Comparison of ENCODE assay signal across 15 cellular contexts in genomic region chr3:178289544-178290160, GRCh38.
A peak's percentile ranks its signal among the peaks of the same experiment; 100 is the strongest.
DNase-seq lines count a peak whose midpoint lies in the region; ATAC-seq, FAIRE-seq and TF ChIP-seq lines count a peak whose summit lies in the region.
"Had no signal": no experiment of that assay in that cellular context is flagged by ENCODE, and none has a peak within 500 bp of the region (broad histone marks: within the 10 kb centered on the region; RNA-seq: fewer than 3 reads in every experiment).

No MANE protein-coding gene starts in this region.

- ATAC-seq in HG02870 (IDR thresholded peaks at IDR 0.05; ENCODE audit: unreplicated experiment) (peak; percentile 58), K562 (no peak), right cardiac atrium (peak in 1 of 2 donors; percentile 64), GM19467 (IDR thresholded peaks at IDR 0.05; ENCODE audit: unreplicated experiment) (no peak)
- ATAC-seq: activated CD8-positive, alpha-beta memory T cell treated with anti-CD3 and anti-CD28 coated beads, Interleukin-2, amount 10 ng/mL, durations not matched to agents 7 days and 5 days; CD8-positive, alpha-beta T cell; HepG2; natural killer cell had no signal

- H3K9ac ChIP-seq in K562 (ENCODE audit: insufficient read depth in 1 of 2, low read depth in 2 of 2, low read length in 2 of 2): no peak overlapping the region
- H3K9ac ChIP-seq in skeletal muscle satellite cell (ENCODE audit: low read depth, low read length): no peak overlapping the region
- H3K9ac ChIP-seq: SK-N-SH had no signal

- no peaks in the 10 kb centered on the region for H3K79me2 ChIP-seq in K562 (ENCODE audit: control insufficient read depth, insufficient read depth, low read length)

- H3K27me3 ChIP-seq in K562 (ENCODE audit: control insufficient read depth in 2 of 2, insufficient read depth in 2 of 2, low read length in 2 of 2) (no peaks in the 10 kb centered on the region), right cardiac atrium (ENCODE audit: control insufficient read depth, insufficient read depth) (no peaks in the 10 kb centered on the region), skeletal muscle satellite cell (ENCODE audit: control insufficient read depth, insufficient read depth, low read length) (no peaks in the 10 kb centered on the region)

- in situ Hi-C loops in K562 (cut with MboI): no loop called here

- H3K9me1 ChIP-seq in K562 (ENCODE audit: control insufficient read depth, insufficient read depth, low read length): no peaks in the 10 kb centered on the region

- H3K4me2 ChIP-seq in K562 (ENCODE audit: insufficient read depth, low read length): no peak overlapping the region
- H3K4me2 ChIP-seq in skeletal muscle satellite cell (ENCODE audit: low read length): peak overlapping the region; percentile 3
- H3K4me2 ChIP-seq: SK-N-SH had no signal

- intact Hi-C loops in K562 (cut with micrococcal nuclease) (no loop called here), right cardiac atrium (cut with DNase I) (no loop called here)

- CTCF ChIA-PET in K562 (lab: Yijun Ruan, JAX; ENCODE audit: low intra/inter-chr PET ratio): no interaction called here

- no peak for DNase-seq in K562 (ENCODE audit: extremely low read depth in 1 of 4, low spot score in 3 of 4)
- peak in 2 of 3 donors; percentile 43 to 55 for DNase-seq in right cardiac atrium
- no peak for DNase-seq in NCI-H187 (lab: John Stamatoyannopoulos, UW)
- no peak for DNase-seq in mesenteric fat pad (ENCODE audit: low spot score)
- DNase-seq: activated CD8-positive, alpha-beta memory T cell treated with anti-CD3 and anti-CD28 coated beads, Interleukin-2, amount 10 ng/mL, durations not matched to agents 7 days and 5 days; CD8-positive, alpha-beta T cell; natural killer cell; NCI-H1694; SK-N-SH; small intestine had no signal

- H4K20me1 ChIP-seq in K562 (replicated peaks; ENCODE audit: control insufficient read depth, insufficient read depth, low read length): no peaks in the 10 kb centered on the region

- 33% methylated on average over 6 of the region's 6 CpGs for WGBS in K562 (ENCODE audit: insufficient coverage, low coverage, missing lambda C conversion rate)
- WGBS in right cardiac atrium: 41% methylated on average over 6 of the region's 6 CpGs

- TF ChIP-seq POLR2A in K562 (conservative IDR thresholded peaks at IDR 0.05): no peak

- H3K27ac ChIP-seq in K562 (ENCODE audit: extremely low read depth, low read depth, low read length): no peak overlapping the region
- no peak overlapping the region for H3K27ac ChIP-seq in right cardiac atrium (ENCODE audit: low read length)

- H3K9me3 ChIP-seq in K562 (replicated peaks; ENCODE audit: control insufficient read depth, insufficient read depth, low read depth, low read length) (no peaks in the 10 kb centered on the region), right cardiac atrium (ENCODE audit: control insufficient read depth, low read length) (no peaks in the 10 kb centered on the region), skeletal muscle satellite cell (replicated peaks; ENCODE audit: low read length) (no peaks in the 10 kb centered on the region)
- H3K9me3 ChIP-seq: SK-N-SH had no signal

- H3K4me1 ChIP-seq in K562 (replicated peaks in 1 of 2; ENCODE audit: control insufficient read depth in 2 of 2, insufficient read depth in 2 of 2, low read length in 2 of 2): no peaks in the 10 kb centered on the region
- no peaks in the 10 kb centered on the region for H3K4me1 ChIP-seq in right cardiac atrium (ENCODE audit: control insufficient read depth, insufficient read depth, low read length)
- peaks cover 5% of the 10 kb centered on the region for H3K4me1 ChIP-seq in skeletal muscle satellite cell (ENCODE audit: control insufficient read depth, insufficient read depth, low read length)

- H3K4me3 ChIP-seq in K562 (no peak overlapping the region), right cardiac atrium (ENCODE audit: low read length) (no peak overlapping the region), skeletal muscle satellite cell (ENCODE audit: low read length) (no peak overlapping the region)

- no peaks in the 10 kb centered on the region for H3K36me3 ChIP-seq in K562 (ENCODE audit: control insufficient read depth, insufficient read depth, low read length)
- no peaks in the 10 kb centered on the region for H3K36me3 ChIP-seq in skeletal muscle satellite cell (ENCODE audit: insufficient read depth, low read length)

- no peak for TF ChIP-seq CTCF in K562 (IDR thresholded peaks at IDR 0.05 in 2 of 3, conservative IDR thresholded peaks at IDR 0.05 in 1 of 3; ENCODE audit: insufficient read depth in 2 of 3, low read depth in 1 of 3, low read length in 3 of 3)

- POLR2A ChIA-PET in K562 (lab: Yijun Ruan, JAX): interaction anchor here (0.7 kb wide), 1 partner anchor 26 kb away, joined by 3 read pairs; no protein-coding TSS in a partner anchor

- no peak for FAIRE-seq in K562 (lab: Jason Lieb, UNC)
- FAIRE-seq: HepG2, islet of Langerhans, small intestine had no signal

- no peak for TF ChIP-seq EP300 in K562 (IDR thresholded peaks at IDR 0.05; ENCODE audit: low read length)

- H2AFZ ChIP-seq in K562 (ENCODE audit: low read depth, low read length): 0 out of 2 replicates have a peak overlapping the region, but pooled peaks have one; percentile 9

- TF ChIP-seq RAD21 in K562 (CRISPR knock-in tag; conservative IDR thresholded peaks at IDR 0.05 in 1 of 2, IDR thresholded peaks at IDR 0.05 in 1 of 2): no peak

- BruUV-seq in K562 (replicated peaks; lab: Mats Ljungman, UMichigan): no TSS peak

TF ChIP-seq in K562, 482 proteins besides CTCF, POLR2A, EP300 and RAD21:
- TF ChIP-seq BRD9 (IDR thresholded peaks at IDR 0.05; ENCODE audit: low read depth, partially characterized antibody): no peak
- TF ChIP-seq BCLAF1 (IDR thresholded peaks at IDR 0.05; ENCODE audit: borderline replicate concordance in 1 of 2, control insufficient read depth in 1 of 2, low read depth in 2 of 2, low read length in 1 of 2): no peak
- TF ChIP-seq ZNF551 (CRISPR knock-in tag; IDR thresholded peaks at IDR 0.05): no peak
- TF ChIP-seq MYNN (IDR thresholded peaks at IDR 0.05): no peak
- no peak for TF ChIP-seq MYNN (CRISPR knock-in tag; IDR thresholded peaks at IDR 0.05)
- no peak for TF ChIP-seq ZBTB12 (CRISPR knock-in tag; IDR thresholded peaks at IDR 0.05)
- no peak for TF ChIP-seq TAL1 (IDR thresholded peaks at IDR 0.05)
- TF ChIP-seq TRIM28 (IDR thresholded peaks at IDR 0.05): no peak
- no peak for TF ChIP-seq ARID2 (IDR thresholded peaks at IDR 0.05)
- TF ChIP-seq TSC22D4 (tag; IDR thresholded peaks at IDR 0.05): no peak
- TF ChIP-seq PRMT5 (CRISPR knock-in tag; IDR thresholded peaks at IDR 0.05): no peak
- TF ChIP-seq MEF2D (tag; conservative IDR thresholded peaks at IDR 0.05; ENCODE audit: low read depth): no peak
- TF ChIP-seq ZNF668 (CRISPR knock-in tag; IDR thresholded peaks at IDR 0.05): no peak
- no peak for TF ChIP-seq NCOA1 (IDR thresholded peaks at IDR 0.05; ENCODE audit: low read depth)
- no peak for TF ChIP-seq UBTF (IDR thresholded peaks at IDR 0.05; ENCODE audit: borderline replicate concordance in 1 of 2, low read depth in 2 of 2, low read length in 2 of 2)
- TF ChIP-seq RUNX1 (IDR thresholded peaks at IDR 0.05; ENCODE audit: low read depth): no peak
TF ChIP-seq in K562: peak in this region for 0.

Comparison
In these comparisons a context has a peak if more than half of its experiments do, and no peak if none do; other contexts are left out.
1. DNase-seq: peak in right cardiac atrium (2 of 3); none in K562 (0 of 4), NCI-H187 (0 of 2) and mesenteric fat pad (single experiment).